1 cellular context compared by ENCODE assay signal in the genomic region with DNA sequence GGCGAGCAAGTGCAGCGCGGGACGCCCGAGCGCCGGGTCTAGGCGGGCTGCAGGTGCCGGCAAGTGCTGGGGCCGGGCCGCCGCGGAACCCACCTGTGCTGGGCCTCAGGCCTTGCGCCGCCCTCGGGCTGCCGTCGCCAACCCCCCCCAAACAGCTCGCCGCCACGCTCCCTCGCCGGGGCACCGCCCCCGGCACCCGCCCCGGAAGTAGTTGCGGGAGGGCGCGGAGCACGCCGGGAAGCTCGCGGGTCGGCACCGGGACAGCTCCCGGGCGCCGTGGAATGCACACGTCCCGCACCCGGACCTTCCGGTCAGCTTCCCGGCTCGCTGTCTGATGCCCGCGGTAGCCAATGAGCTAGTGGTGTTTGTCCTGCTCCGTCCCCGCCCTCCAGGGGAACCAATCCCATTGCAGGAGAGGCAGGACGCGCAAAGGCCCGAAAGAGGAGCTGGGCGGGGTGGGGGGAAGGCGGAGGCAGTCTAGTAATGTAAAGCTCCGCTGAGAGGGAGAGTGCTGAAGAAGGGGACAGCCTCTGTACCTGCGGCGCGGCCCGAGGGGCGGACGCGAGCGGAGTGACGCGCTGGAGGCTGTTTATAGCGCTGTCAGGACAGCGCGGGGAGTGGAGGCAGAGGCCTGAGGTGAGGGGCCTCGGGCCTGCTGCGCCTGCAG.
TF ChIP-seq lines count a peak whose summit lies in the region.

ANKS3 (minus strand) TSS at position 209 of the 667 bp plus-strand sequence. CDS start 4,122 bp downstream, outside the sequence.
DNAAF8 (plus strand) TSS at position 475 of the 667 bp plus-strand sequence. CDS start 1,978 bp downstream, outside the sequence.

TF ChIP-seq in K562, 482 proteins besides CTCF, POLR2A, EP300 and RAD21 (continued from another document and continues in another):
- TF ChIP-seq ARID3B (CRISPR knock-in tag; IDR thresholded peaks at IDR 0.05; ENCODE audit: borderline replicate concordance): no peak
- TF ChIP-seq RFX7 (CRISPR knock-in tag; IDR thresholded peaks at IDR 0.05): no peak
- TF ChIP-seq USF2 (CRISPR knock-in tag; IDR thresholded peaks at IDR 0.05): no peak
- TF ChIP-seq E2F6 (IDR thresholded peaks at IDR 0.05; ENCODE audit: borderline replicate concordance in 1 of 2, extremely low read depth in 1 of 2, insufficient read depth in 1 of 2, insufficient read length in 1 of 2, low read depth in 1 of 2, low read length in 1 of 2, poor library complexity in 1 of 2, severe bottlenecking in 1 of 2): peak; percentile 57 to 70
- TF ChIP-seq TCF15 (CRISPR knock-in tag; IDR thresholded peaks at IDR 0.05): no peak
- no peak for TF ChIP-seq PURB (CRISPR knock-in tag; IDR thresholded peaks at IDR 0.05; ENCODE audit: low read depth)
- TF ChIP-seq, protein P1, sequence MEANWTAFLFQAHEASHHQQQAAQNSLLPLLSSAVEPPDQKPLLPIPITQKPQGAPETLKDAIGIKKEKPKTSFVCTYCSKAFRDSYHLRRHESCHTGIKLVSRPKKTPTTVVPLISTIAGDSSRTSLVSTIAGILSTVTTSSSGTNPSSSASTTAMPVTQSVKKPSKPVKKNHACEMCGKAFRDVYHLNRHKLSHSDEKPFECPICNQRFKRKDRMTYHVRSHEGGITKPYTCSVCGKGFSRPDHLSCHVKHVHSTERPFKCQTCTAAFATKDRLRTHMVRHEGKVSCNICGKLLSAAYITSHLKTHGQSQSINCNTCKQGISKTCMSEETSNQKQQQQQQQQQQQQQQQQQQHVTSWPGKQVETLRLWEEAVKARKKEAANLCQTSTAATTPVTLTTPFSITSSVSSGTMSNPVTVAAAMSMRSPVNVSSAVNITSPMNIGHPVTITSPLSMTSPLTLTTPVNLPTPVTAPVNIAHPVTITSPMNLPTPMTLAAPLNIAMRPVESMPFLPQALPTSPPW (CRISPR knock-in tag; IDR thresholded peaks at IDR 0.05): peak; percentile 96
- TF ChIP-seq KLF13 (tag; IDR thresholded peaks at IDR 0.05; ENCODE audit: borderline replicate concordance, low read depth): peak; percentile 95
- no peak for TF ChIP-seq RBM34 (IDR thresholded peaks at IDR 0.05; ENCODE audit: borderline replicate concordance, insufficient read depth, low read length)
- TF ChIP-seq, protein P2, sequence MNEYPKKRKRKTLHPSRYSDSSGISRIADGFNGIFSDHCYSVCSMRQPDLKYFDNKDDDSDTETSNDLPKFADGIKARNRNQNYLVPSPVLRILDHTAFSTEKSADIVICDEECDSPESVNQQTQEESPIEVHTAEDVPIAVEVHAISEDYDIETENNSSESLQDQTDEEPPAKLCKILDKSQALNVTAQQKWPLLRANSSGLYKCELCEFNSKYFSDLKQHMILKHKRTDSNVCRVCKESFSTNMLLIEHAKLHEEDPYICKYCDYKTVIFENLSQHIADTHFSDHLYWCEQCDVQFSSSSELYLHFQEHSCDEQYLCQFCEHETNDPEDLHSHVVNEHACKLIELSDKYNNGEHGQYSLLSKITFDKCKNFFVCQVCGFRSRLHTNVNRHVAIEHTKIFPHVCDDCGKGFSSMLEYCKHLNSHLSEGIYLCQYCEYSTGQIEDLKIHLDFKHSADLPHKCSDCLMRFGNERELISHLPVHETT (CRISPR knock-in tag; conservative IDR thresholded peaks at IDR 0.05 in 1 of 2, IDR thresholded peaks at IDR 0.05 in 1 of 2): peak in 1 of 2 experiments; percentile 99; a peak in 2 of 4 replicates
- no peak for TF ChIP-seq FOXA3 (CRISPR knock-in tag; conservative IDR thresholded peaks at IDR 0.05 in 1 of 2, IDR thresholded peaks at IDR 0.05 in 1 of 2)
- no peak for TF ChIP-seq ZC3H4 (CRISPR knock-in tag; IDR thresholded peaks at IDR 0.05; ENCODE audit: borderline replicate concordance)
- TF ChIP-seq UBTF (IDR thresholded peaks at IDR 0.05; ENCODE audit: borderline replicate concordance in 1 of 2, low read depth in 2 of 2, low read length in 2 of 2): no peak
- TF ChIP-seq PCBP2 (IDR thresholded peaks at IDR 0.05; ENCODE audit: low read depth, low read length, poor library complexity, severe bottlenecking): no peak
- no peak for TF ChIP-seq CBFB (CRISPR knock-in tag; IDR thresholded peaks at IDR 0.05)
- no peak for TF ChIP-seq HOXB6 (CRISPR knock-in tag; IDR thresholded peaks at IDR 0.05; ENCODE audit: borderline replicate concordance)
- TF ChIP-seq GTF2F1 (IDR thresholded peaks at IDR 0.05; ENCODE audit: low read depth, low read length): no peak
- TF ChIP-seq SREBF1 (IDR thresholded peaks at IDR 0.05; ENCODE audit: borderline replicate concordance, low read depth, low read length): 0 out of 2 replicates have a peak, but pooled peaks have one; percentile 45
- no peak for TF ChIP-seq ZBTB12 (CRISPR knock-in tag; IDR thresholded peaks at IDR 0.05)
- TF ChIP-seq SIX5 (IDR thresholded peaks at IDR 0.05; ENCODE audit: borderline replicate concordance in 1 of 2, insufficient read depth in 1 of 2, low read depth in 1 of 2, low read length in 2 of 2): peak; percentile 30 to 41; a peak in 3 of 4 replicates
- no peak for TF ChIP-seq ERF (CRISPR knock-in tag; IDR thresholded peaks at IDR 0.05)
- TF ChIP-seq POLR2G (IDR thresholded peaks at IDR 0.05; ENCODE audit: low read depth, low read length): peak; percentile 82
- TF ChIP-seq, protein P3, sequence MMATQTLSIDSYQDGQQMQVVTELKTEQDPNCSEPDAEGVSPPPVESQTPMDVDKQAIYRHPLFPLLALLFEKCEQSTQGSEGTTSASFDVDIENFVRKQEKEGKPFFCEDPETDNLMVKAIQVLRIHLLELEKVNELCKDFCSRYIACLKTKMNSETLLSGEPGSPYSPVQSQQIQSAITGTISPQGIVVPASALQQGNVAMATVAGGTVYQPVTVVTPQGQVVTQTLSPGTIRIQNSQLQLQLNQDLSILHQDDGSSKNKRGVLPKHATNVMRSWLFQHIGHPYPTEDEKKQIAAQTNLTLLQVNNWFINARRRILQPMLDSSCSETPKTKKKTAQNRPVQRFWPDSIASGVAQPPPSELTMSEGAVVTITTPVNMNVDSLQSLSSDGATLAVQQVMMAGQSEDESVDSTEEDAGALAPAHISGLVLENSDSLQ (IDR thresholded peaks at IDR 0.05): peak; percentile 98
- TF ChIP-seq HMBOX1 (IDR thresholded peaks at IDR 0.05): no peak
- no peak; the same call in 1 of the 2 replicates for TF ChIP-seq MTA3 (IDR thresholded peaks at IDR 0.05; ENCODE audit: borderline replicate concordance)
- no peak for TF ChIP-seq OTX1 (CRISPR knock-in tag; IDR thresholded peaks at IDR 0.05)
- no peak for TF ChIP-seq ZBTB2 (IDR thresholded peaks at IDR 0.05)
- TF ChIP-seq NR2F6 (CRISPR knock-in tag; IDR thresholded peaks at IDR 0.05): no peak
- TF ChIP-seq MITF (IDR thresholded peaks at IDR 0.05): no peak
- TF ChIP-seq FOSL1 (tag; conservative IDR thresholded peaks at IDR 0.05): no peak
- no peak for TF ChIP-seq E2F3 (CRISPR knock-in tag; IDR thresholded peaks at IDR 0.05)
- TF ChIP-seq SREBF2 (CRISPR knock-in tag; IDR thresholded peaks at IDR 0.05): no peak
- no peak for TF ChIP-seq MAFF (IDR thresholded peaks at IDR 0.05; ENCODE audit: low read length)
- TF ChIP-seq, protein P4, sequence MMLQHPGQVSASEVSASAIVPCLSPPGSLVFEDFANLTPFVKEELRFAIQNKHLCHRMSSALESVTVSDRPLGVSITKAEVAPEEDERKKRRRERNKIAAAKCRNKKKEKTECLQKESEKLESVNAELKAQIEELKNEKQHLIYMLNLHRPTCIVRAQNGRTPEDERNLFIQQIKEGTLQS (IDR thresholded peaks at IDR 0.05): no peak
- TF ChIP-seq, protein P4 (CRISPR knock-in tag; conservative IDR thresholded peaks at IDR 0.05): no peak
- no peak for TF ChIP-seq GATAD2B (IDR thresholded peaks at IDR 0.05; ENCODE audit: borderline replicate concordance)
- no peak for TF ChIP-seq CTBP1 (IDR thresholded peaks at IDR 0.05; ENCODE audit: borderline replicate concordance)
- TF ChIP-seq STAG1 (CRISPR knock-in tag; IDR thresholded peaks at IDR 0.05; ENCODE audit: borderline replicate concordance): no peak
